ENCODE assay signal across 24 cellular contexts in genomic region chr6:2488578-2488977, GRCh38.
"Had no signal": no experiment of that assay in that cellular context is flagged by ENCODE, and none has a peak within 500 bp of the region (broad histone marks: within the 10 kb centered on the region; RNA-seq: fewer than 3 reads in every experiment).

No MANE protein-coding gene starts in this region.

- H3K9me3 ChIP-seq: colonic mucosa, esophagus muscularis mucosa, gastrocnemius medialis, gastroesophageal sphincter had no signal

- H3K36me3 ChIP-seq: colonic mucosa, esophagus muscularis mucosa, esophagus squamous epithelium, gastrocnemius medialis, gastroesophageal sphincter, heart left ventricle had no signal

- H3K27me3 ChIP-seq: colonic mucosa, esophagus muscularis mucosa, esophagus squamous epithelium, foreskin keratinocyte, gastrocnemius medialis, gastroesophageal sphincter, heart left ventricle, heart right ventricle had no signal

- ATAC-seq: effector memory CD8-positive, alpha-beta T cell; esophagus mucosa; foreskin keratinocyte; gastrocnemius medialis; gastroesophageal sphincter; heart left ventricle; heart right ventricle had no signal

- H3K27ac ChIP-seq: colonic mucosa, coronary artery, dorsolateral prefrontal cortex, epithelial cell of prostate, esophagus muscularis mucosa, esophagus squamous epithelium, foreskin keratinocyte, gastrocnemius medialis, gastroesophageal sphincter, heart left ventricle, heart right ventricle had no signal

- H3K4me1 ChIP-seq: colonic mucosa, esophagus muscularis mucosa, foreskin keratinocyte, gastrocnemius medialis, gastroesophageal sphincter, heart left ventricle, heart right ventricle had no signal

- H3K4me3 ChIP-seq: colonic mucosa, coronary artery, dorsolateral prefrontal cortex, esophagus muscularis mucosa, esophagus squamous epithelium, gastrocnemius medialis, gastroesophageal sphincter, heart left ventricle, heart right ventricle had no signal

- DNase-seq: colonic mucosa; cortex of kidney; dermis blood vessel endothelial cell; dorsolateral prefrontal cortex; effector CD4-positive, alpha-beta T cell; effector CD8-positive, alpha-beta T cell; effector memory CD4-positive, alpha-beta T cell; effector memory CD8-positive, alpha-beta T cell; endodermal cell; erythroblast; esophagus squamous epithelium; foreskin fibroblast; foreskin keratinocyte; foreskin melanocyte; gastrocnemius medialis; glutamatergic neuron; head of caudate nucleus; heart left ventricle; heart right ventricle had no signal
